Comparison of ENCODE assay signal across 8 cellular contexts in genomic region chr19:55301459-55302331, GRCh38. TPM values are rescaled to one million over a fixed set of nuclear protein-coding genes. Genes with fewer than 3 reads are reported as not detected.
A peak's percentile ranks its signal among the peaks of the same experiment; 100 is the strongest.
DNase-seq lines count a peak whose midpoint lies in the region; ATAC-seq and TF ChIP-seq lines count a peak whose summit lies in the region.

No MANE protein-coding gene starts in this region.

- no peaks in the 10 kb centered on the region for H3K4me1 ChIP-seq in endodermal cell (ENCODE audit: control insufficient read depth, insufficient read depth, low read length)

- H3K27me3 Mint-ChIP-seq in endodermal cell (ENCODE audit: insufficient read depth): no peaks in the 10 kb centered on the region

- H3K4me1 Mint-ChIP-seq in endodermal cell: peaks cover 6% of the 10 kb centered on the region

- DNase-seq in A172 (ENCODE audit: low spot score): peak; percentile 84
- DNase-seq in NOMO-1 treated with DMSO at 0.1 percent for 48 hours (lab: John Stamatoyannopoulos, UW; ENCODE audit: unreplicated experiment): peak; percentile 69
- peak; percentile 83 for DNase-seq in activated CD8-positive, alpha-beta memory T cell treated with anti-CD3 and anti-CD28 coated beads, Interleukin-2, amount 50 U/mL, for 1 hour (ENCODE audit: extremely low read depth)
- peak; percentile 96 for DNase-seq in endodermal cell
- DNase-seq in mucosa of gallbladder (ENCODE audit: low spot score): peak; percentile 91
- peak; percentile 87 to 99 for DNase-seq in stimulated activated CD8-positive, alpha-beta memory T cell treated with anti-CD3 and anti-CD28 coated beads, Interleukin-4, amount 100 ng/mL, for 4 hours (ENCODE audit: low read depth in 2 of 2, low spot score in 1 of 2)

- no peaks in the 10 kb centered on the region for H3K27me3 ChIP-seq in endodermal cell (ENCODE audit: control insufficient read depth, insufficient read depth, low read length, poor library complexity, severe bottlenecking)

- WGBS in endodermal cell (ENCODE audit: insufficient coverage in 1 of 2, insufficient read length in 1 of 2), 2 experiments: 27 to 32% methylated on average over 27 to 42 of the region's 42 CpGs

- peak; percentile 59 for ATAC-seq in GM18517 (IDR thresholded peaks at IDR 0.05; ENCODE audit: unreplicated experiment)
- ATAC-seq in HG03520 (IDR thresholded peaks at IDR 0.05; ENCODE audit: unreplicated experiment): peak; percentile 50

- H3K9me3 ChIP-seq in endodermal cell (ENCODE audit: control insufficient read depth, low read length): no peaks in the 10 kb centered on the region

- H3K27ac ChIP-seq in endodermal cell (ENCODE audit: low read depth, low read length): no peak overlapping the region

- no peaks in the 10 kb centered on the region for H3K9me3 Mint-ChIP-seq in endodermal cell

- H3K4me3 ChIP-seq in endodermal cell (ENCODE audit: low read length): no peak overlapping the region

- peak overlapping the region; percentile 37 for H3K4me3 Mint-ChIP-seq in endodermal cell

- H3K36me3 ChIP-seq in endodermal cell (ENCODE audit: control insufficient read depth, insufficient read depth, low read length): peaks cover 66% of the 10 kb centered on the region

- peak overlapping the region; percentile 70 for H3K27ac Mint-ChIP-seq in endodermal cell

- H3K36me3 Mint-ChIP-seq in endodermal cell (ENCODE audit: low read depth): peaks cover 60% of the 10 kb centered on the region

- H3K9ac ChIP-seq in endodermal cell (ENCODE audit: extremely low read depth, low read length, poor library complexity, severe bottlenecking): no peak overlapping the region

- TF ChIP-seq CTCF in endodermal cell (conservative IDR thresholded peaks at IDR 0.05): peak; percentile 99

RNA-seq across cellular contexts. Expression of gene BRSK1, which starts 17.9 kb away (rescaled TPM):
- 11.6 and 12.8 TPM in 2 replicates for total RNA-seq in A172 (2014; rRNA removed; shearing (Covaris generic))
- total RNA-seq in endodermal cell (10 to 100 TPM; 75.9 to 91.4 TPM), mucosa of gallbladder (5.2 TPM)
- 53.5 TPM for polyA plus RNA-seq in endodermal cell (2013, experiment 1 of 2)
- polyA plus RNA-seq in endodermal cell (2013, experiment 2 of 2): 51.8 TPM

RNA-seq across cellular contexts. Expression of gene HSPBP1, which starts 21.8 kb away (rescaled TPM):
- total RNA-seq in A172 (2014; rRNA removed; shearing (Covaris generic)): 88.0 and 108 TPM in 2 replicates
- 10 to 100 TPM; 43.7 to 48.5 TPM for total RNA-seq in endodermal cell
- 38.6 TPM for polyA plus RNA-seq in endodermal cell (2013, experiment 1 of 2)
- polyA plus RNA-seq in endodermal cell (2013, experiment 2 of 2): 41.3 TPM
- total RNA-seq in mucosa of gallbladder: 28.8 TPM

RNA-seq across cellular contexts. Expression of gene TMEM150B, which starts 23.4 kb away (rescaled TPM):
- total RNA-seq in A172 (2014; rRNA removed; shearing (Covaris generic)): not detected in 2 replicates
- total RNA-seq in endodermal cell: under 1 TPM; 0.73 to 0.95 TPM
- not detected for polyA plus RNA-seq in endodermal cell (2013, experiment 1 of 2)
- not detected for polyA plus RNA-seq in endodermal cell (2013, experiment 2 of 2)
- total RNA-seq in mucosa of gallbladder: 10.1 TPM

RNA-seq across cellular contexts. Expression of gene KMT5C, which starts 38.0 kb away (rescaled TPM):
- total RNA-seq in A172 (2014; rRNA removed; shearing (Covaris generic)): 19.1 and 19.8 TPM in 2 replicates
- total RNA-seq in endodermal cell (10 to 100 TPM; 73.1 to 80.6 TPM), mucosa of gallbladder (24.9 TPM)
- 40.1 TPM for polyA plus RNA-seq in endodermal cell (2013, experiment 1 of 2)
- 36.0 TPM for polyA plus RNA-seq in endodermal cell (2013, experiment 2 of 2)

RNA-seq across cellular contexts. Expression of gene PPP6R1, which starts 42.9 kb away (rescaled TPM):
- 73.6 and 80.1 TPM in 2 replicates for total RNA-seq in A172 (2014; rRNA removed; shearing (Covaris generic))
- total RNA-seq in endodermal cell (10 to 100 TPM; 74.8 to 79.9 TPM), mucosa of gallbladder (108 TPM)
- polyA plus RNA-seq in endodermal cell (2013, experiment 1 of 2): 42.2 TPM
- polyA plus RNA-seq in endodermal cell (2013, experiment 2 of 2): 39.1 TPM
